ENCODE assay signal across 9 cellular contexts in the genomic region with DNA sequence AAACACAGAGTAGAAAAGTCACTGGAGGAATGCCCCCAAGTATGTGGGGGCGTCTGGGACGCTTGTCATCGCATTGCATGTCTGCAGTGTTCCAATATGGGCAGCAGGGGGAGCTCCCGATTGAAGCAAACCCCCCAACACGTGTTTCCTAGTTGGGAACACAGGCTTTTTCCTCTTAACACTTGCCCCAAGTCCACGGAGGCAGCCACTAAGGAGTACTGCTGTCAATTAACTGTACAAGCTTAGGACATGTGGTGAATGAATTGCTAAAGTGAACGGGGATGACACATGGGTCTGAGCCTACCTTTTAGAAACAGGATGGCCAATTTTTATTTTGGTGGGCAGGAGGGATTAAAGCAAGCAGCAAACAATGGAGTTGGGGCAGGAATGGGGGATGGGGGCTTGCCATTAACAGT. TPM values are rescaled to one million over a fixed set of nuclear protein-coding genes. Genes with fewer than 3 reads are reported as not detected.
A peak's percentile ranks its signal among the peaks of the same experiment; 100 is the strongest.
DNase-seq lines count a peak whose midpoint lies in the region; ATAC-seq, FAIRE-seq and TF ChIP-seq lines count a peak whose summit lies in the region.
"Had no signal": no experiment of that assay in that cellular context is flagged by ENCODE, and none has a peak within 500 bp of the region (broad histone marks: within the 10 kb centered on the region; RNA-seq: fewer than 3 reads in every experiment).

No MANE protein-coding gene starts in this region.

- H3K4me1 Mint-ChIP-seq in endodermal cell (peaks cover 25% of the 10 kb centered on the region), nephron (peaks cover 25% of the 10 kb centered on the region)

- H3K27ac Mint-ChIP-seq in endodermal cell (no peak overlapping the region), nephron (no peak overlapping the region)

- peak; percentile 92 for FAIRE-seq in GM19239 (lab: Jason Lieb, UNC)
- FAIRE-seq: colon had no signal

- TF ChIP-seq CTCF in endodermal cell (conservative IDR thresholded peaks at IDR 0.05) = peak; percentile 97
- peak; percentile 81 to 89 (median 89) for TF ChIP-seq CTCF in nephron (IDR thresholded peaks at IDR 0.05; ENCODE audit: unreplicated experiment in 3 of 3)

- peaks cover 7% of the 10 kb centered on the region for H3K4me1 ChIP-seq in endodermal cell (ENCODE audit: control insufficient read depth, insufficient read depth, low read length)

- 6% methylated on average over 7 of the region's 7 CpGs; no CpG with 5 or more reads in 1 of the 2 experiments for WGBS in endodermal cell (ENCODE audit: insufficient coverage in 1 of 2, insufficient read length in 1 of 2), 2 experiments

- H3K36me3 Mint-ChIP-seq in endodermal cell (ENCODE audit: low read depth) = no peaks in the 10 kb centered on the region
- H3K36me3 Mint-ChIP-seq in nephron (ENCODE audit: low read depth) = no peaks in the 10 kb centered on the region

- H3K27me3 ChIP-seq in endodermal cell (ENCODE audit: control insufficient read depth, insufficient read depth, low read length, poor library complexity, severe bottlenecking) = peaks cover 24% of the 10 kb centered on the region

- DNase-seq in NCI-H510A treated with DMSO at 0.1 percent for 48 hours (lab: John Stamatoyannopoulos, UW) = peak; percentile 4
- DNase-seq in NCI-H510A (lab: John Stamatoyannopoulos, UW) = no peak
- no peak for DNase-seq in GM19239 (ENCODE audit: insufficient read length, low spot score)
- DNase-seq in RKO (ENCODE audit: low spot score) = peak; percentile 69
- DNase-seq in endodermal cell = peak; percentile 82
- no peak for DNase-seq in activated CD8-positive, alpha-beta memory T cell treated with anti-CD3 and anti-CD28 coated beads for 24 hours

- no peak overlapping the region for H3K4me3 ChIP-seq in endodermal cell (ENCODE audit: low read length)

- no peaks in the 10 kb centered on the region for H3K9me3 ChIP-seq in endodermal cell (ENCODE audit: control insufficient read depth, low read length)

- peaks cover 4% of the 10 kb centered on the region for H3K36me3 ChIP-seq in endodermal cell (ENCODE audit: control insufficient read depth, insufficient read depth, low read length)

- H3K9ac ChIP-seq in endodermal cell (ENCODE audit: extremely low read depth, low read length, poor library complexity, severe bottlenecking) = no peak overlapping the region

- H3K4me3 Mint-ChIP-seq in endodermal cell = no peak overlapping the region
- peak overlapping the region; percentile 57 to 75 (median 66) for H3K4me3 Mint-ChIP-seq in nephron

- H3K27me3 Mint-ChIP-seq in endodermal cell (ENCODE audit: insufficient read depth) (peaks cover 59% of the 10 kb centered on the region), nephron (ENCODE audit: low read depth) (peaks cover 68% of the 10 kb centered on the region)

- ATAC-seq in HG03342 (IDR thresholded peaks at IDR 0.05; ENCODE audit: unreplicated experiment) = peak; percentile 62

- H3K9me3 Mint-ChIP-seq in endodermal cell (no peaks in the 10 kb centered on the region), nephron (no peaks in the 10 kb centered on the region)

- no peak overlapping the region for H3K27ac ChIP-seq in endodermal cell (ENCODE audit: low read depth, low read length)

RNA-seq across cellular contexts. Expression of gene GABRB2, which starts 2.2 kb away (rescaled TPM):
- total RNA-seq in endodermal cell = 1 to 10 TPM in 1 of 2 donors, under 1 TPM in 1; 0.77 to 2.5 TPM
- 2.0 TPM for polyA plus RNA-seq in endodermal cell (2013, experiment 1 of 2)
- 1.9 TPM for polyA plus RNA-seq in endodermal cell (2013, experiment 2 of 2)

Comparison
In these comparisons a context has a peak if more than half of its experiments do, and no peak if none do; other contexts are left out.
1. DNase-seq: peak in NCI-H510A treated with DMSO at 0.1 percent for 48 hours (single experiment), RKO (single experiment) and endodermal cell (single experiment); none in NCI-H510A (single experiment), GM19239 (single experiment) and activated CD8-positive, alpha-beta memory T cell treated with anti-CD3 and anti-CD28 coated beads for 24 hours (single experiment).